25 cellular contexts compared by ENCODE assay signal in the genomic region with DNA sequence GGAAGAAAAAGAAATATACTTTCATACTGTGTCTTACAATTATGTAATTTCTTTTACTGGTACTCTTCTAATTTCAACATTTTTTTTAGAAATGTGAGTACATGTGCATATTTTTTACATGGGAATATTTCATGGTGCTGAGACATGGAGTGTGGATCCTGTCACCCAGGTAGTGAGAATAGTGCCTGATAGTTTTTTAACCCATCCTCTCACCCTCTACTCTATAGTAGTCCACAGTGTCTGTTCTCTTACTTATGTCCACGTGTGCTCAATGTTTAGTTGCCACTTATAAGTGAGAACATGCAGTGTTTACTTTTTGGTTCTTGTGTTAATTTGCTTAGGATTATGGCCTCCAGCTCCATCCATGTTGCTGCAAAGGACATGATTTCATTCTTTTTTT.
"Had no signal": no experiment of that assay in that cellular context is flagged by ENCODE, and none has a peak within 500 bp of the region (broad histone marks: within the 10 kb centered on the region; RNA-seq: fewer than 3 reads in every experiment).

No MANE protein-coding gene starts in this region.

- H3K36me3 ChIP-seq: esophagus squamous epithelium, gastrocnemius medialis, heart right ventricle, left lung, lower lobe of right lung had no signal

- H3K27ac ChIP-seq: epithelial cell of prostate, esophagus squamous epithelium, gastrocnemius medialis, heart right ventricle, left lung, lower lobe of right lung had no signal

- H3K9me3 ChIP-seq: esophagus squamous epithelium, gastrocnemius medialis, lower lobe of right lung had no signal

- H3K27me3 Mint-ChIP-seq: dendritic cell treated with granulocyte-macrophage colony-stimulating factor and Interleukin-4, amounts not matched to agents 40 ng/mL and 50 ng/mL, for 4 days; effector memory CD8-positive, alpha-beta T cell; naive B cell; naive thymus-derived CD8-positive, alpha-beta T cell had no signal

- H3K27ac Mint-ChIP-seq: dendritic cell treated with granulocyte-macrophage colony-stimulating factor and Interleukin-4, amounts not matched to agents 40 ng/mL and 50 ng/mL, for 4 days; effector memory CD8-positive, alpha-beta T cell; endodermal cell; mesothelial cell of epicardium; naive B cell; naive thymus-derived CD8-positive, alpha-beta T cell had no signal

- ATAC-seq: effector memory CD8-positive, alpha-beta T cell; esophagus mucosa; gastrocnemius medialis; heart right ventricle; left cardiac atrium; left lung; left ventricle myocardium superior; lower lobe of right lung; mucosa of descending colon; naive thymus-derived CD8-positive, alpha-beta T cell had no signal

- H3K9me3 Mint-ChIP-seq: effector memory CD8-positive, alpha-beta T cell had no signal

- H3K4me1 Mint-ChIP-seq: endodermal cell; mesothelial cell of epicardium; naive B cell; naive thymus-derived CD8-positive, alpha-beta T cell had no signal

- H3K4me3 Mint-ChIP-seq: dendritic cell treated with granulocyte-macrophage colony-stimulating factor and Interleukin-4, amounts not matched to agents 40 ng/mL and 50 ng/mL, for 4 days; effector memory CD8-positive, alpha-beta T cell; endodermal cell; mesothelial cell of epicardium; naive B cell; naive thymus-derived CD8-positive, alpha-beta T cell had no signal

- DNase-seq: cortex of kidney; effector CD8-positive, alpha-beta T cell; effector memory CD8-positive, alpha-beta T cell; endodermal cell; erythroblast; esophagus squamous epithelium; foreskin fibroblast; foreskin melanocyte; gastrocnemius medialis; glutamatergic neuron; head of caudate nucleus; heart right ventricle; hippocampal formation; left cardiac atrium; left lung; left ventricle myocardium superior; lower lobe of right lung; mesenchymal stem cell; mucosa of descending colon; naive B cell; naive thymus-derived CD8-positive, alpha-beta T cell had no signal

- H3K36me3 Mint-ChIP-seq: mesothelial cell of epicardium; naive B cell; naive thymus-derived CD8-positive, alpha-beta T cell had no signal

- H3K4me1 ChIP-seq: esophagus squamous epithelium, gastrocnemius medialis, heart right ventricle, left lung, lower lobe of right lung had no signal

- H3K4me3 ChIP-seq: esophagus squamous epithelium, gastrocnemius medialis, heart right ventricle, left lung, lower lobe of right lung, mucosa of descending colon had no signal
